ENCODE assay signal across 13 cellular contexts in genomic region chrX:36985409-36985808, GRCh38. TPM values are rescaled to one million over a fixed set of nuclear protein-coding genes. Genes with fewer than 3 reads are reported as not detected.
DNase-seq lines count a peak whose midpoint lies in the region; TF ChIP-seq lines count a peak whose summit lies in the region.
"Not testable (repeated sequence)": the region's sequence is repeated elsewhere in the genome, so short reads cannot be mapped to it uniquely, and the experiment has no call there.
"Had no signal": no experiment of that assay in that cellular context is flagged by ENCODE, and none has a peak within 500 bp of the region (broad histone marks: within the 10 kb centered on the region; RNA-seq: fewer than 3 reads in every experiment).

No MANE protein-coding gene starts in this region.

- not testable (repeated sequence) for H3K9me3 ChIP-seq in NT2/D1 (ENCODE audit: insufficient read depth, low read length); left ventricle myocardium inferior (replicated peaks); mesenchymal stem cell (ENCODE audit: control insufficient read depth, low read length)

- DNase-seq in HFF-Myc (ENCODE audit: extremely low read depth, low read depth); NT2/D1 (ENCODE audit: low read depth, low spot score); activated CD4-positive, alpha-beta T cell treated with anti-CD3 and anti-CD28 coated beads, Interleukin-2, amount 10 ng/mL, durations not matched to agents 7 days and 5 days; choroid plexus epithelial cell (ENCODE audit: low read depth); left ventricle myocardium inferior; mesenchymal stem cell; retinal pigment epithelial cell (ENCODE audit: low read depth): not testable (repeated sequence)

- H3K27ac Mint-ChIP-seq in activated CD4-positive, alpha-beta T cell treated with anti-CD3 and anti-CD28 coated beads, Interleukin-2, amount 10 ng/mL, durations not matched to agents 7 days and 5 days: not testable (repeated sequence)

- peak overlapping the region; percentile 20 for H3K4me3 Mint-ChIP-seq in activated CD4-positive, alpha-beta T cell treated with anti-CD3 and anti-CD28 coated beads, Interleukin-2, amount 10 ng/mL, durations not matched to agents 7 days and 5 days

- 0% methylated on average over 4 of the region's 51 CpGs for WGBS in mesenchymal stem cell

- TF ChIP-seq CTCF in HFF-Myc (IDR thresholded peaks at IDR 0.05; ENCODE audit: low read depth, low read length, missing control alignments) (peak; percentile 2), choroid plexus epithelial cell (conservative IDR thresholded peaks at IDR 0.05; ENCODE audit: low read depth, low read length) (peak; percentile 12), retinal pigment epithelial cell (conservative IDR thresholded peaks at IDR 0.05; ENCODE audit: low read depth, low read length) (peak; percentile 45)
- not testable (repeated sequence) for TF ChIP-seq CTCF in left ventricle myocardium inferior (IDR thresholded peaks at IDR 0.05; ENCODE audit: borderline replicate concordance)

- not testable (repeated sequence) for H2BK120ac ChIP-seq in mesenchymal stem cell (ENCODE audit: low read depth, low read length)

- H2BK12ac ChIP-seq in mesenchymal stem cell (ENCODE audit: low read length in 2 of 2): not testable (repeated sequence)

- not testable (repeated sequence) for H3K9me3 Mint-ChIP-seq in activated CD4-positive, alpha-beta T cell treated with anti-CD3 and anti-CD28 coated beads, Interleukin-2, amount 10 ng/mL, durations not matched to agents 7 days and 5 days

- intact Hi-C loops in left ventricle myocardium inferior (cut with micrococcal nuclease): not testable (repeated sequence)

- CTCF ChIA-PET in activated CD4-positive, alpha-beta T cell treated with anti-CD3 and anti-CD28 coated beads, Interleukin-2, amount 10 ng/mL, durations not matched to agents 7 days and 5 days (lab: Charles Lee): not testable (repeated sequence)

- H4K91ac ChIP-seq in mesenchymal stem cell (ENCODE audit: low read length): not testable (repeated sequence)

- not testable (repeated sequence) for H3K14ac ChIP-seq in mesenchymal stem cell (ENCODE audit: low read length in 2 of 2)

- not testable (repeated sequence) for H2AFZ ChIP-seq in mesenchymal stem cell (ENCODE audit: low read depth, low read length)

- H3K23ac ChIP-seq in mesenchymal stem cell (ENCODE audit: low read length in 2 of 2): not testable (repeated sequence)

- H3K36me3 ChIP-seq in NT2/D1 (ENCODE audit: insufficient read depth, insufficient read length, low read length); left ventricle myocardium inferior; mesenchymal stem cell (ENCODE audit: control insufficient read depth in 1 of 2, insufficient read depth in 2 of 2, low read depth in 1 of 2, low read length in 2 of 2): not testable (repeated sequence)

- H4K8ac ChIP-seq in mesenchymal stem cell (ENCODE audit: low read length): not testable (repeated sequence)

- not testable (repeated sequence) for H2AK5ac ChIP-seq in mesenchymal stem cell (ENCODE audit: low read length, severe bottlenecking)

- peak overlapping the region; percentile 47 for H3K4me2 ChIP-seq in mesenchymal stem cell (ENCODE audit: low read length, poor library complexity, severe bottlenecking)

- not testable (repeated sequence) for H3K4me1 ChIP-seq in NT2/D1 (ENCODE audit: insufficient read depth, insufficient read length); left ventricle myocardium inferior; mesenchymal stem cell (ENCODE audit: control insufficient read depth, insufficient read depth, low read depth, low read length)

- H3K4ac ChIP-seq in mesenchymal stem cell (ENCODE audit: low read depth in 1 of 2, low read length in 2 of 2): not testable (repeated sequence)

- H3K27me3 ChIP-seq in NT2/D1 (ENCODE audit: insufficient read depth, insufficient read length); mesenchymal stem cell (ENCODE audit: control insufficient read depth in 1 of 2, insufficient read depth in 1 of 2, low read length in 2 of 2): not testable (repeated sequence)
- H3K27me3 ChIP-seq in left ventricle myocardium inferior (ENCODE audit: low read depth): peaks cover 31% of the 10 kb centered on the region

- H3K79me1 ChIP-seq in mesenchymal stem cell (replicated peaks; ENCODE audit: low read length, poor library complexity, severe bottlenecking): not testable (repeated sequence)

- H3K4me1 Mint-ChIP-seq in activated CD4-positive, alpha-beta T cell treated with anti-CD3 and anti-CD28 coated beads, Interleukin-2, amount 10 ng/mL, durations not matched to agents 7 days and 5 days: not testable (repeated sequence)

- H3K9ac ChIP-seq in NT2/D1 (ENCODE audit: insufficient read length, low read depth) (peak overlapping the region; percentile 74), mesenchymal stem cell (ENCODE audit: low read length) (peak overlapping the region; percentile 54)

- not testable (repeated sequence) for H3K4me3 ChIP-seq in HFF-Myc (replicated peaks; ENCODE audit: low read depth, low read length)
- H3K4me3 ChIP-seq in NT2/D1 (ENCODE audit: insufficient read length, low read depth): peak overlapping the region; percentile 61
- peak overlapping the region; percentile 24 for H3K4me3 ChIP-seq in choroid plexus epithelial cell (ENCODE audit: low read depth, low read length)
- peak overlapping the region; percentile 14 for H3K4me3 ChIP-seq in left ventricle myocardium inferior
- H3K4me3 ChIP-seq in mesenchymal stem cell (ENCODE audit: insufficient read depth in 1 of 2, low read depth in 1 of 2, low read length in 2 of 2): peak overlapping the region; percentile 36 to 63
- H3K4me3 ChIP-seq in retinal pigment epithelial cell (ENCODE audit: low read length): peak overlapping the region; percentile 35

- not testable (repeated sequence) for H3K27me3 Mint-ChIP-seq in activated CD4-positive, alpha-beta T cell treated with anti-CD3 and anti-CD28 coated beads, Interleukin-2, amount 10 ng/mL, durations not matched to agents 7 days and 5 days

- not testable (repeated sequence) for H2BK5ac ChIP-seq in mesenchymal stem cell (ENCODE audit: low read depth, low read length, poor library complexity, severe bottlenecking)

- not testable (repeated sequence) for H3K18ac ChIP-seq in mesenchymal stem cell (ENCODE audit: low read depth in 1 of 2, low read length in 2 of 2)

- H3K27ac ChIP-seq in left ventricle myocardium inferior (replicated peaks); mesenchymal stem cell (ENCODE audit: low read length, poor library complexity, severe bottlenecking): not testable (repeated sequence)

- POLR2A ChIA-PET in activated CD4-positive, alpha-beta T cell treated with anti-CD3 and anti-CD28 coated beads, Interleukin-2, amount 10 ng/mL, durations not matched to agents 7 days and 5 days (lab: Charles Lee): not testable (repeated sequence)

- H3K36me3 Mint-ChIP-seq in activated CD4-positive, alpha-beta T cell treated with anti-CD3 and anti-CD28 coated beads, Interleukin-2, amount 10 ng/mL, durations not matched to agents 7 days and 5 days (ENCODE audit: low read depth): not testable (repeated sequence)

- not testable (repeated sequence) for H2BK15ac ChIP-seq in mesenchymal stem cell (ENCODE audit: low read depth, poor library complexity, severe bottlenecking)

RNA-seq across cellular contexts. Expression of gene FAM47C, which starts 22.8 kb away (rescaled TPM):
- total RNA-seq in activated CD4-positive, alpha-beta T cell treated with anti-CD3 and anti-CD28 coated beads, Interleukin-2, amount 10 ng/mL, durations not matched to agents 7 days and 5 days: not detected
- not detected for total RNA-seq in left ventricle myocardium inferior
- not detected for polyA plus RNA-seq in mesenchymal stem cell (2013, experiment 1 of 2)
- polyA plus RNA-seq in mesenchymal stem cell (2013, experiment 2 of 2): not detected
- total RNA-seq: activated naive CD8-positive, alpha-beta T cell treated with anti-CD3 and anti-CD28 coated beads for 36 hours; dermis microvascular lymphatic vessel endothelial cell; G401; lung microvascular endothelial cell; posterior vena cava had no signal
- polyA plus RNA-seq: CD14-positive monocyte had no signal
